Comparison of ENCODE assay signal across 28 cellular contexts in genomic region chr2:8407332-8407731, GRCh38.
"Had no signal": no experiment of that assay in that cellular context is flagged by ENCODE, and none has a peak within 500 bp of the region (broad histone marks: within the 10 kb centered on the region; RNA-seq: fewer than 3 reads in every experiment).

No MANE protein-coding gene starts in this region.

- H3K27ac Mint-ChIP-seq: activated B cell treated with CpG ODN at 0.5 μM for 24 hours; activated naive CD8-positive, alpha-beta T cell; brain; mesothelial cell of epicardium; naive B cell; T-helper 2 cell treated with Interferon-gamma antibody and Interleukin-4, amounts not matched to agents 5 μg/mL and 100 μg/mL, for 36 hours had no signal

- H3K27me3 ChIP-seq: ascending aorta, cardiac muscle cell, colonic mucosa, gastrocnemius medialis, right atrium auricular region, testis, transverse colon had no signal

- H3K36me3 ChIP-seq: ascending aorta, cardiac muscle cell, colonic mucosa, gastrocnemius medialis, right atrium auricular region, transverse colon had no signal

- H3K9me3 ChIP-seq: ascending aorta, colonic mucosa, gastrocnemius medialis, right atrium auricular region, testis, transverse colon had no signal

- H3K9me3 Mint-ChIP-seq: activated B cell treated with CpG ODN at 0.5 μM for 24 hours; activated T-cell treated with anti-CD3 and anti-CD28 coated beads, Interleukin-2, amount 50 U/mL, for 4 hours; T-helper 2 cell treated with Interferon-gamma antibody and Interleukin-4, amounts not matched to agents 5 μg/mL and 100 μg/mL, for 36 hours had no signal

- FAIRE-seq: kidney had no signal

- H3K27me3 Mint-ChIP-seq: activated naive CD8-positive, alpha-beta T cell; brain had no signal

- ATAC-seq: activated T-cell treated with anti-CD3 and anti-CD28 coated beads, Interleukin-2, amount 50 U/mL, for 4 hours; gastrocnemius medialis; left colon had no signal

- H3K27ac ChIP-seq: ascending aorta, cardiac muscle cell, colonic mucosa, gastrocnemius medialis, right atrium auricular region, testis, transverse colon had no signal

- H3K4me1 ChIP-seq: colonic mucosa, testis had no signal

- H3K4me3 ChIP-seq: ascending aorta, cardiac muscle cell, colonic mucosa, gastrocnemius medialis, right atrium auricular region, testis, transverse colon had no signal

- DNase-seq: activated B cell treated with CpG ODN at 0.5 μM for 24 hours; activated CD4-positive, alpha-beta T cell treated with anti-CD3 and anti-CD28 coated beads, Interleukin-2, amount 50 U/mL, for 4 hours; activated CD8-positive, alpha-beta memory T cell treated with anti-CD3 and anti-CD28 coated beads, Interleukin-2, amount 50 U/mL, for 4 hours; activated naive CD4-positive, alpha-beta T cell; activated T-cell treated with anti-CD3 and anti-CD28 coated beads, Interleukin-2, amount 50 U/mL, for 4 hours; cerebellar nuclear complex; colonic mucosa; effector CD8-positive, alpha-beta T cell; erythroblast; gastrocnemius medialis; hippocampal formation; kidney; left colon; naive B cell; stimulated activated CD4-positive, alpha-beta T cell treated with anti-CD3 and anti-CD28 coated beads, Interleukin-15, amount 100 ng/mL, for 24 hours; stimulated activated CD4-positive, alpha-beta T cell treated with anti-CD3 and anti-CD28 coated beads, Interleukin-2, amount 100 ng/mL, for 24 hours; stimulated activated naive CD4-positive, alpha-beta T cell; T-helper 1 cell; testis; transverse colon had no signal

- H3K36me3 Mint-ChIP-seq: activated naive CD8-positive, alpha-beta T cell; brain; mesothelial cell of epicardium had no signal

- H3K4me3 Mint-ChIP-seq: activated B cell treated with CpG ODN at 0.5 μM for 24 hours; activated naive CD8-positive, alpha-beta T cell; activated T-cell treated with anti-CD3 and anti-CD28 coated beads, Interleukin-2, amount 50 U/mL, for 4 hours; brain; mesothelial cell of epicardium; naive B cell; neural crest cell; T-helper 2 cell treated with Interferon-gamma antibody and Interleukin-4, amounts not matched to agents 5 μg/mL and 100 μg/mL, for 36 hours had no signal
